ENCODE assay signal across 11 cellular contexts in genomic region chr17:57724038-57724728, GRCh38. TPM values are rescaled to one million over a fixed set of nuclear protein-coding genes. Genes with fewer than 3 reads are reported as not detected.
DNase-seq lines count a peak whose midpoint lies in the region; ATAC-seq, FAIRE-seq and TF ChIP-seq lines count a peak whose summit lies in the region.
"Had no signal": no experiment of that assay in that cellular context is flagged by ENCODE, and none has a peak within 500 bp of the region (broad histone marks: within the 10 kb centered on the region; RNA-seq: fewer than 3 reads in every experiment).

No MANE protein-coding gene starts in this region.

- no peak for FAIRE-seq in astrocyte (lab: Jason Lieb, UNC)

- H3K9me3 ChIP-seq in astrocyte (ENCODE audit: insufficient read depth, low read depth, low read length) (no peaks in the 10 kb centered on the region), Peyer's patch (no peaks in the 10 kb centered on the region)

- H3K9ac ChIP-seq in astrocyte (ENCODE audit: low read length): no peak overlapping the region

- no peak for TF ChIP-seq CTCF in astrocyte (IDR thresholded peaks at IDR 0.05; ENCODE audit: insufficient read depth, low read depth, low read length)
- TF ChIP-seq CTCF in Peyer's patch (IDR thresholded peaks at IDR 0.05): no peak

- no peak overlapping the region for H3K4me2 ChIP-seq in astrocyte (ENCODE audit: low read length)

- H3K79me2 ChIP-seq in astrocyte (ENCODE audit: insufficient read depth, low read length): no peaks in the 10 kb centered on the region

- H3K4me3 Mint-ChIP-seq in stimulated activated naive CD8-positive, alpha-beta T cell treated with anti-CD3 and anti-CD28 coated beads, Interleukin-15, amount 100 ng/mL, for 72 hours: no peak overlapping the region
- no peak overlapping the region for H3K4me3 Mint-ChIP-seq in astrocyte (ENCODE audit: unreplicated experiment)

- no peaks in the 10 kb centered on the region for H3K27me3 Mint-ChIP-seq in stimulated activated naive CD8-positive, alpha-beta T cell treated with anti-CD3 and anti-CD28 coated beads, Interleukin-15, amount 100 ng/mL, for 72 hours
- H3K27me3 Mint-ChIP-seq in astrocyte (ENCODE audit: low read depth, unreplicated experiment): peaks cover 31% of the 10 kb centered on the region

- no peaks in the 10 kb centered on the region for H3K36me3 Mint-ChIP-seq in astrocyte (ENCODE audit: low read depth, unreplicated experiment)

- H3K4me3 ChIP-seq in astrocyte (ENCODE audit: insufficient read depth, low read depth, low read length) (no peak overlapping the region), Peyer's patch (no peak overlapping the region)

- H3K36me3 ChIP-seq in astrocyte (ENCODE audit: insufficient read depth, low read length): no peaks in the 10 kb centered on the region
- no peaks in the 10 kb centered on the region for H3K36me3 ChIP-seq in Peyer's patch

- no peak overlapping the region for H3K27ac Mint-ChIP-seq in stimulated activated naive CD8-positive, alpha-beta T cell treated with anti-CD3 and anti-CD28 coated beads, Interleukin-15, amount 100 ng/mL, for 72 hours
- peak overlapping the region; percentile 72 for H3K27ac Mint-ChIP-seq in astrocyte (ENCODE audit: unreplicated experiment)

- no peaks in the 10 kb centered on the region for H3K9me3 Mint-ChIP-seq in stimulated activated naive CD8-positive, alpha-beta T cell treated with anti-CD3 and anti-CD28 coated beads, Interleukin-15, amount 100 ng/mL, for 72 hours
- no peaks in the 10 kb centered on the region for H3K9me3 Mint-ChIP-seq in astrocyte (ENCODE audit: unreplicated experiment)

- H3K27ac ChIP-seq in astrocyte (ENCODE audit: low read depth, low read length): no peak overlapping the region
- H3K27ac ChIP-seq in Peyer's patch: no peak overlapping the region

- H3K4me1 ChIP-seq in astrocyte (ENCODE audit: insufficient read depth, low read length) (no peaks in the 10 kb centered on the region), Peyer's patch (no peaks in the 10 kb centered on the region)

- TF ChIP-seq POLR2A in Peyer's patch (IDR thresholded peaks at IDR 0.05): no peak

- ATAC-seq in stimulated activated naive CD8-positive, alpha-beta T cell treated with anti-CD3 and anti-CD28 coated beads, Interleukin-15, Interleukin-2, amounts not matched to agents 100 U/mL and 50 U/mL, for 24 hours: peak; percentile 23
- ATAC-seq in stimulated activated naive CD8-positive, alpha-beta T cell treated with anti-CD3 and anti-CD28 coated beads, Interleukin-15, amount 100 ng/mL, for 72 hours: no peak
- ATAC-seq in HG03175 (IDR thresholded peaks at IDR 0.05; ENCODE audit: unreplicated experiment): peak; percentile 68

- no peaks in the 10 kb centered on the region for H4K20me1 ChIP-seq in astrocyte (ENCODE audit: insufficient read depth, low read length)

- H3K27me3 ChIP-seq in astrocyte (ENCODE audit: insufficient read depth, low read length) (peaks cover 3% of the 10 kb centered on the region), Peyer's patch (no peaks in the 10 kb centered on the region)

- peaks cover 6% of the 10 kb centered on the region for H3K4me1 Mint-ChIP-seq in stimulated activated naive CD8-positive, alpha-beta T cell treated with anti-CD3 and anti-CD28 coated beads, Interleukin-15, amount 100 ng/mL, for 72 hours
- peaks cover 22% of the 10 kb centered on the region for H3K4me1 Mint-ChIP-seq in astrocyte (ENCODE audit: low read depth, unreplicated experiment)

- DNase-seq in stimulated activated naive CD8-positive, alpha-beta T cell treated with anti-CD3 and anti-CD28 coated beads, Interleukin-15, Interleukin-2, amounts not matched to agents 100 U/mL and 50 U/mL, for 24 hours: no peak
- no peak for DNase-seq in stimulated activated naive CD8-positive, alpha-beta T cell treated with anti-CD3 and anti-CD28 coated beads, Interleukin-15, amount 100 ng/mL, for 72 hours
- DNase-seq in astrocyte (ENCODE audit: low read depth) (peak; percentile 16), NCI-H1092 treated with DMSO at 0.1 percent for 48 hours (lab: John Stamatoyannopoulos, UW) (no peak), HUDEP-2 (lab: John Stamatoyannopoulos, UW; ENCODE audit: unreplicated experiment in 76 of 76) (no peak), NCI-H2107 (lab: John Stamatoyannopoulos, UW) (no peak), Peyer's patch (no peak)
- DNase-seq: HCEC 1CT, NCI-H1436, T-helper 9 cell had no signal

- H2AFZ ChIP-seq in astrocyte (ENCODE audit: low read depth, low read length): no peak overlapping the region

RNA-seq across cellular contexts. Expression of gene CCDC182, which starts 20.9 kb away (rescaled TPM):
- total RNA-seq in astrocyte: not detected in 2 replicates
- total RNA-seq in Peyer's patch: not detected
